Comparison of ENCODE assay signal across 1 cellular context in the genomic region with DNA sequence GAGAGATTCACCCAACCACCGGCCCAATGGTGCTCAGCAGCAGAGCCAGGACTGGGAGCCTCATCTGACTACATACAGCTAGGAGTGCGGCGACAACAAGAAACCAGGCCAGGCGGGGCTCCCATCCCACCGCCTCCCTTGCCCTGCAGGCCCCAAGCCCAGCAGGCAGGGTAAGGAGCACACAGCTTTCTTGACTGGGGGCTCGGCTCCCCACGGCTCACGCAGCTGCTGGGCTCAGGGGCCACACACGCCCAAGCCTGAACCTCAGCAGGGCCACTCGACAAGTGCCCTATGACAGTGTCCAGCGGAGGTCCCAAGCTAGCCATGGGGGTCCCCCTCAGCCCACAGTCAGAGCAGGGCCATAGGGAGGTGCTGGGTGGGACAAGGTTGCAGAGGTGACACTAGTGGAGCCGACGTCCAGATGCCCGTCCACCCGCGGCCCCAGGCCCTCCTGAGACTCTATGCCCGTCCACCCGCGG.
A peak's percentile ranks its signal among the peaks of the same experiment; 100 is the strongest.
TF ChIP-seq lines count a peak whose summit lies in the region.

No MANE protein-coding gene starts in this region.

TF ChIP-seq in K562, 482 proteins besides CTCF, POLR2A, EP300 and RAD21 (continued from another document):
- TF ChIP-seq ETV1 (tag; conservative IDR thresholded peaks at IDR 0.05; ENCODE audit: low read depth) (0 out of 2 replicates have a peak, but pooled peaks have one; percentile 3), CBFB (CRISPR knock-in tag; IDR thresholded peaks at IDR 0.05) (no peak), NCOA2 (IDR thresholded peaks at IDR 0.05; ENCODE audit: partially characterized antibody in 2 of 2) (no peak)
